In the genomic region with DNA sequence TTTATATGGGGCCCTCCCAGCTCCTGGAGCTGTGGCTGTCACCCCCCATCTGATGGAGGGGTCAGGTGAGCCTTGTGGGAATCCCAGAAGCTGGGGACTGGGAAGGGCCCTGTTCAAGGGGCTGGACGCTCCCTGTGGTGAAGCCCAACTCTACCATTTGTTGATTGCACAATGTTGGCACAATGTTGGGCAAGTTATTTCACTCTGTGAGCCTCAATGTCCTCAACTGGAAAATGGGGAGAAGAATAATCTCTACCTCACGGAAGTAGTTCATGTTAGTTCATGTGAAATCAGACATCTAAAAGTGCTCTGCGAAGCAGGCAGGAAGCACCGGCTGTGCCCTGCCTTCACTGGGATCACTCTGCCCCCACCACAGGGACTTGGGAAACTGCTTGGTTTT, we compare ENCODE assay signal across 10 cellular contexts. TPM values are rescaled to one million over a fixed set of nuclear protein-coding genes. Genes with fewer than 3 reads are reported as not detected.
DNase-seq lines count a peak whose midpoint lies in the region; ATAC-seq, FAIRE-seq and TF ChIP-seq lines count a peak whose summit lies in the region.
"Had no signal": no experiment of that assay in that cellular context is flagged by ENCODE, and none has a peak within 500 bp of the region (broad histone marks: within the 10 kb centered on the region; RNA-seq: fewer than 3 reads in every experiment).

No MANE protein-coding gene starts in this region.

- H3K9ac ChIP-seq in mammary epithelial cell (ENCODE audit: insufficient read depth, low read length): no peak overlapping the region

- H3K4me1 ChIP-seq in A549: peaks cover 13% of the 10 kb centered on the region; the same call in 1 of the 3 replicates
- H3K4me1 ChIP-seq in GM23338 (ENCODE audit: insufficient read depth): peaks cover 21% of the 10 kb centered on the region
- H3K4me1 ChIP-seq in mammary epithelial cell (ENCODE audit: insufficient read depth, low read length): peaks cover 18% of the 10 kb centered on the region

- H4K20me1 ChIP-seq in GM23338 (replicated peaks; ENCODE audit: insufficient read depth) (peaks cover 9% of the 10 kb centered on the region; the same call in 1 of the 2 replicates), mammary epithelial cell (ENCODE audit: insufficient read depth, low read length) (no peaks in the 10 kb centered on the region)

- H3K27ac ChIP-seq in A549 (peak overlapping the region in 1 of 2 experiments; percentile 80; a peak in 3 of 6 replicates), GM23338 (ENCODE audit: low read depth) (no peak overlapping the region), mammary epithelial cell (ENCODE audit: insufficient read depth, low read depth, low read length) (no peak overlapping the region)

- TF ChIP-seq CTCF in A549 (IDR thresholded peaks at IDR 0.05) (no peak), GM23338 (conservative IDR thresholded peaks at IDR 0.05; ENCODE audit: low read depth in 2 of 2) (no peak), mammary epithelial cell (conservative IDR thresholded peaks at IDR 0.05 in 1 of 2, IDR thresholded peaks at IDR 0.05 in 1 of 2; ENCODE audit: extremely low read depth in 1 of 2, insufficient read depth in 1 of 2, low read depth in 1 of 2, low read length in 2 of 2) (no peak), neural crest cell (conservative IDR thresholded peaks at IDR 0.05) (no peak)

- H3K27me3 Mint-ChIP-seq in GM23338 (ENCODE audit: insufficient read depth, low read depth, poor library complexity) (peaks cover 24% of the 10 kb centered on the region), neural crest cell (ENCODE audit: low read depth) (peaks cover 14% of the 10 kb centered on the region)

- H3K4me2 ChIP-seq in A549 (no peak overlapping the region; the same call in 2 of the 3 replicates), GM23338 (peak overlapping the region; percentile 81), mammary epithelial cell (ENCODE audit: insufficient read depth, low read depth, low read length) (no peak overlapping the region)

- H3K9me2 ChIP-seq in GM23338 (ENCODE audit: insufficient read depth): no peaks in the 10 kb centered on the region

- DNase-seq in A549 (ENCODE audit: low read depth in 1 of 2, low spot score in 1 of 2) (no peak), GM23338 (ENCODE audit: low spot score) (no peak), mammary epithelial cell (no peak), neural crest cell (ENCODE audit: low read depth, low spot score) (no peak), COLO668 (lab: John Stamatoyannopoulos, UW; ENCODE audit: unreplicated experiment) (no peak), NK-92 (lab: John Stamatoyannopoulos, UW; ENCODE audit: unreplicated experiment) (no peak), NCI-H1048 (lab: John Stamatoyannopoulos, UW) (no peak)
- DNase-seq: NCI-H1694 treated with DMSO at 0.1 percent for 48 hours had no signal

- dilution Hi-C loops in mammary epithelial cell (cut with HindIII; ENCODE audit: low sequenced_read_pairs): no loop called here

- H3K4me3 ChIP-seq in A549 (no peak overlapping the region), GM23338 (peak overlapping the region; percentile 53; the same call in 1 of the 2 replicates), mammary epithelial cell (replicated peaks in 1 of 3; ENCODE audit: insufficient read depth in 1 of 3, low read depth in 2 of 3, low read length in 3 of 3) (no peak overlapping the region)

- H3K4me3 Mint-ChIP-seq in GM23338 (peak overlapping the region; percentile 60; the same call in 1 of the 3 replicates), neural crest cell (peak overlapping the region; percentile 61)

- H3K9me3 Mint-ChIP-seq in GM23338 (no peaks in the 10 kb centered on the region), neural crest cell (no peaks in the 10 kb centered on the region)

- H3F3A ChIP-seq in GM23338 (replicated peaks; ENCODE audit: low read depth): peaks cover 9% of the 10 kb centered on the region; the same call in 1 of the 2 replicates

- CTCF ChIA-PET in A549 (lab: Yijun Ruan, JAX): interaction anchor here (1.3 kb wide), 1 partner anchor 34 kb away, joined by 3 read pairs; no protein-coding TSS in a partner anchor
- CTCF ChIA-PET in mammary epithelial cell (lab: Charles Lee; ENCODE audit: low non-redundant PET): no interaction called here

- H3K36me3 ChIP-seq in GM23338 (ENCODE audit: insufficient read depth) (no peaks in the 10 kb centered on the region), mammary epithelial cell (ENCODE audit: insufficient read depth, low read length) (no peaks in the 10 kb centered on the region)
- H3K36me3 ChIP-seq: transverse colon had no signal

- ATAC-seq in A549 (no peak), GM23338 (no peak), GM21723 (IDR thresholded peaks at IDR 0.05; ENCODE audit: unreplicated experiment) (no peak)

- H3K79me2 ChIP-seq in GM23338 (replicated peaks; ENCODE audit: insufficient read depth) (peaks cover 9% of the 10 kb centered on the region; the same call in 1 of the 2 replicates), mammary epithelial cell (ENCODE audit: insufficient read depth, low read length) (peaks cover 33% of the 10 kb centered on the region)

- 100% methylated on average over 3 of the region's 4 CpGs for WGBS in A549 (ENCODE audit: missing lambda C conversion rate)
- WGBS in mammary epithelial cell (ENCODE audit: low coverage, missing lambda C conversion rate): 100% methylated on average over 4 of the region's 4 CpGs

- peaks cover 24% of the 10 kb centered on the region for H3K4me1 Mint-ChIP-seq in GM23338
- H3K4me1 Mint-ChIP-seq in neural crest cell: peaks cover 33% of the 10 kb centered on the region

- POLR2A ChIA-PET in A549 (lab: Yijun Ruan, JAX): no interaction called here

- H3K36me3 Mint-ChIP-seq in GM23338 (ENCODE audit: low read depth): peaks cover 4% of the 10 kb centered on the region; the same call in 1 of the 3 replicates
- H3K36me3 Mint-ChIP-seq in neural crest cell (ENCODE audit: low read depth): no peaks in the 10 kb centered on the region

- TF ChIP-seq EP300 in A549 (IDR thresholded peaks at IDR 0.05): no peak

- H3K9me3 ChIP-seq in A549 (no peaks in the 10 kb centered on the region), mammary epithelial cell (replicated peaks; ENCODE audit: insufficient read depth, low read length) (no peaks in the 10 kb centered on the region)
- H3K9me3 ChIP-seq: transverse colon had no signal

- BruUV-seq in mammary epithelial cell (replicated peaks; lab: Mats Ljungman, UMichigan): no TSS peak

- H2AFZ ChIP-seq in GM23338 (peak overlapping the region; percentile 91), mammary epithelial cell (ENCODE audit: low read depth, low read length) (peak overlapping the region; percentile 86)

- H3K27me3 ChIP-seq in GM23338 (ENCODE audit: insufficient read depth): peaks cover 28% of the 10 kb centered on the region
- no peaks in the 10 kb centered on the region for H3K27me3 ChIP-seq in mammary epithelial cell (ENCODE audit: insufficient read depth, low read length)
- H3K27me3 ChIP-seq: transverse colon had no signal

- no peak for TF ChIP-seq POLR2A in A549 (IDR thresholded peaks at IDR 0.05; ENCODE audit: low read length)

- intact Hi-C loops in mammary epithelial cell (cut with micrococcal nuclease): no loop called here

- in situ Hi-C loops in mammary epithelial cell (cut with MboI; ENCODE audit: low sequenced_read_pairs in 2 of 2): no loop called here

- no peak for TF ChIP-seq RAD21 in A549 (conservative IDR thresholded peaks at IDR 0.05 in 1 of 2, IDR thresholded peaks at IDR 0.05 in 1 of 2)

- FAIRE-seq in A549 (lab: Jason Lieb, UNC): no peak

- H3K27ac Mint-ChIP-seq in GM23338: no peak overlapping the region
- H3K27ac Mint-ChIP-seq in neural crest cell (ENCODE audit: unreplicated experiment): no peak overlapping the region

TF ChIP-seq in A549, 52 proteins besides CTCF, POLR2A, EP300 and RAD21 (continues in another document):
- no peak for TF ChIP-seq JUNB (IDR thresholded peaks at IDR 0.05)
- no peak for TF ChIP-seq SMC3 (IDR thresholded peaks at IDR 0.05)
- no peak for TF ChIP-seq EHMT2 (IDR thresholded peaks at IDR 0.05; ENCODE audit: low read depth)
- 0 out of 2 replicates have a peak, but pooled peaks have one; percentile 17 for TF ChIP-seq KDM1A (IDR thresholded peaks at IDR 0.05; ENCODE audit: low read depth)
- peak; percentile 52 to 80; a peak in 3 of 4 replicates for TF ChIP-seq CEBPB (IDR thresholded peaks at IDR 0.05)

TF ChIP-seq in GM23338, 12 proteins besides CTCF, POLR2A, EP300 and RAD21:
- no peak for TF ChIP-seq POLR2AphosphoS5 (IDR thresholded peaks at IDR 0.05; ENCODE audit: low read depth)
- TF ChIP-seq ZNF331 (CRISPR knock-in tag; IDR thresholded peaks at IDR 0.05; ENCODE audit: low read depth): no peak
- no peak for TF ChIP-seq EZH2 (IDR thresholded peaks at IDR 0.05; ENCODE audit: low read depth, unreplicated experiment)
- TF ChIP-seq CREB1 (CRISPR knock-in tag; IDR thresholded peaks at IDR 0.05; ENCODE audit: low read depth): no peak

RNA-seq across cellular contexts. Expression of a gene that starts 0.8 kb away (rescaled TPM):
- polyA plus RNA-seq in A549 (2011; rRNA removed) (7.1 and 8.5 TPM in 2 replicates), A549 (2017; fragmentation: RNase III; extraction: RNeasy Plus Mini Kit Qiagen cat#74134 plus additional on column Dnase treatment) (15.7 to 19.5 TPM (median 17.7 TPM) in 3 replicates), GM23338 (2016; fragmentation: Nextera tagmentation; extraction: Ambion mirVana) (15.3 and 17.4 TPM in 2 replicates), mammary epithelial cell (12.9 TPM)
- 14.8 and 25.1 TPM in 2 replicates for polyA plus RNA-seq in A549 (2012; cell fraction: cytosol; rRNA removed)
- polyA plus RNA-seq in A549 (2012; cell fraction: nucleus; rRNA removed): 35.0 and 39.1 TPM in 2 replicates
- polyA minus RNA-seq in A549 (2011; rRNA and poly(A)+ RNA removed): 9.0 and 12.0 TPM in 2 replicates
- 31.4 and 37.7 TPM in 2 replicates for total RNA-seq in GM23338 (2014; rRNA removed; shearing (Covaris generic))
- total RNA-seq in mammary epithelial cell (10 to 100 TPM; 13.0 to 19.9 TPM), neural crest cell (11.9 and 13.6 TPM in 2 replicates)
- 9.1 TPM for polyA minus RNA-seq in mammary epithelial cell

RNA-seq across cellular contexts. Expression of a gene that starts 51.2 kb away (rescaled TPM):
- 3.3 and 3.8 TPM in 2 replicates for polyA plus RNA-seq in A549 (2011; rRNA removed)
- polyA plus RNA-seq in A549 (2012; cell fraction: cytosol; rRNA removed): 4.6 and 5.2 TPM in 2 replicates
- polyA plus RNA-seq in A549 (2012; cell fraction: nucleus; rRNA removed): 16.2 and 18.8 TPM in 2 replicates
- 1.2 to 1.5 TPM (median 1.4 TPM) in 3 replicates for polyA plus RNA-seq in A549 (2017; fragmentation: RNase III; extraction: RNeasy Plus Mini Kit Qiagen cat#74134 plus additional on column Dnase treatment)
- polyA minus RNA-seq in A549 (2011; rRNA and poly(A)+ RNA removed): 2.9 and 3.6 TPM in 2 replicates
- total RNA-seq in GM23338 (2014; rRNA removed; shearing (Covaris generic)): 45.4 and 62.8 TPM in 2 replicates
- polyA plus RNA-seq in GM23338 (2016; fragmentation: Nextera tagmentation; extraction: Ambion mirVana): 60.8 and 64.9 TPM in 2 replicates
- 10 to 100 TPM; 26.0 to 47.6 TPM for total RNA-seq in mammary epithelial cell
- polyA plus RNA-seq in mammary epithelial cell: 28.0 TPM
- polyA minus RNA-seq in mammary epithelial cell: 7.5 TPM
- total RNA-seq in neural crest cell: 0.61 and 0.96 TPM in 2 replicates

Comparison
In these comparisons a context has a peak if more than half of its experiments do, and no peak if none do; other contexts are left out.
1. RNA of a gene that starts 51.2 kb away (total RNA-seq): 45.4 to 62.8 TPM in GM23338 and 26.0 to 47.6 TPM in mammary epithelial cell; 0.61 to 0.96 TPM in neural crest cell; every median in the first group is over 10 times any median in the second.